11 cellular contexts compared by ENCODE assay signal in genomic region chr19:3014135-3014534, GRCh38. TPM values are rescaled to one million over a fixed set of nuclear protein-coding genes. Genes with fewer than 3 reads are reported as not detected.
"Had no signal": no experiment of that assay in that cellular context is flagged by ENCODE, and none has a peak within 500 bp of the region (broad histone marks: within the 10 kb centered on the region; RNA-seq: fewer than 3 reads in every experiment).

No MANE protein-coding gene starts in this region.

- H3K4me3 ChIP-seq: GM23248, HAP-1 had no signal

- H3K9me3 ChIP-seq: HAP-1 had no signal

- H3K27ac ChIP-seq: GM23248, HL-60, KMS-11 had no signal

- H3K36me3 ChIP-seq: HAP-1 had no signal

- H3K4me2 ChIP-seq: KMS-11 had no signal

- H2AFZ ChIP-seq: GM23248 had no signal

- DNase-seq: GM23248, GOT3, H7, HFFc6, IMR-90, KBM-7 had no signal

- H3K4me1 ChIP-seq: HAP-1 had no signal

- H3K9ac ChIP-seq: GM23248, KMS-11 had no signal

- ATAC-seq: HCT116 had no signal

RNA-seq across cellular contexts. Expression of gene TLE2, which starts 14.9 kb away (rescaled TPM):
- total RNA-seq: HT1080 had no signal

RNA-seq across cellular contexts. Expression of gene TLE6, which starts 36.8 kb away (rescaled TPM):
- total RNA-seq: HT1080 had no signal
